In genomic region chr1:29323636-29324035, GRCh38 we compare ENCODE assay signal across 21 cellular contexts.
"Had no signal": no experiment of that assay in that cellular context is flagged by ENCODE, and none has a peak within 500 bp of the region (broad histone marks: within the 10 kb centered on the region; RNA-seq: fewer than 3 reads in every experiment).

No MANE protein-coding gene starts in this region.

- H3K27me3 ChIP-seq: dorsolateral prefrontal cortex, gastrocnemius medialis, pancreas, right lobe of liver, tibial artery, upper lobe of left lung, vagina had no signal

- H3K36me3 ChIP-seq: gastrocnemius medialis, pancreas, prostate gland, right lobe of liver had no signal

- H3K4me3 ChIP-seq: dorsolateral prefrontal cortex, gastrocnemius medialis, pancreas, prostate gland, right lobe of liver, tibial artery, upper lobe of left lung, vagina had no signal

- H3K4me1 ChIP-seq: gastrocnemius medialis, pancreas, prostate gland, tibial artery, upper lobe of left lung, vagina had no signal

- H3K9me3 ChIP-seq: gastrocnemius medialis, pancreas, prostate gland, right lobe of liver, tibial artery, upper lobe of left lung, vagina had no signal

- ATAC-seq: esophagus mucosa; gastrocnemius medialis; left colon; natural killer cell; pancreas; right lobe of liver; stimulated activated memory B cell treated with anti-CD40 and anti-IgM and Interleukin-4, amounts not matched to agents 10 μg/mL and 1 μg/mL and 100 μg/mL, for 72 hours had no signal

- DNase-seq: cortex of kidney; effector CD8-positive, alpha-beta T cell; gastrocnemius medialis; glutamatergic neuron; kidney; left colon; mammary epithelial cell; natural killer cell; retina; right lobe of liver; stimulated activated CD4-positive, alpha-beta T cell treated with anti-CD3 and anti-CD28 coated beads, Interleukin-15, amount 100 ng/mL, for 24 hours; stimulated activated CD4-positive, alpha-beta T cell treated with anti-CD3 and anti-CD28 coated beads, Interleukin-1b, Interleukin-23, amount 100 ng/mL, for 48 hours; stimulated activated CD4-positive, alpha-beta T cell treated with anti-CD3 and anti-CD28 coated beads, Interleukin-4, amount 100 ng/mL, for 24 hours; tibial artery had no signal

- H3K27ac ChIP-seq: gastrocnemius medialis, pancreas, prostate gland, right lobe of liver, tibial artery, upper lobe of left lung, vagina had no signal
